ENCODE assay signal across 9 cellular contexts in the genomic region with DNA sequence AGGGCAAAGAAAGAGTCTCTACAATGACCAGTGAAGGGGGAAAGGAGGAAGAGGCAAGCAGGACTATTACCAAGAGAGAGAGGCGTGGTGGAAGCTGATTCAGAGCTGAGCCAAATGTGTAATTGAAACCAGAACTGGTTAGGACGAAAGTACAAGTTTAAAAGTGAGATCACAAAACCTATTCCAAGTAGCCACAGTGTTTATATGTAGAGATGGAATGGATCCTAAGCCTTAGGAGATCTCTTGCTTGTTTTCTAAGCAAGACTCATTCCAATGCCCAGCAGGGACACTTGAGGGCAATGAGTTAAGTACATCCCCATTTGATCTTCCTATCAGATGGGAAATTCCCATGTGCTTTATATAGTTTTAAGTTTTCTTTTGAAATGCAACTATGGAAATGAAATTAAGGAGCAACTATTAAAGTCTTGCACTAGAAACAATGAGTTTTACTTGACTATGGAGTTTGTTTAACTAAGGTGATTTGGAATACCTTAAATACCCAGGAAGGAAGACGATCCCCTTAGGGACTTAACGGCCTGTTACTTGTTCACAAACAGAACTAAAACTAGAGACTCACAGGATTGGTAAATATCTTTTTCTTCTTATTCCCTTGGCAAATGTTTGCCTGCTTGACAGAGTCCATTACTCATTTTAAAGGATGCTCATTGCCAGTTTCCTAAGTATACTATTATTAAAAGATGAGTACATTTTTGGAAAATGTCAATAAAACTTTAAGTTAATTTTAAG. TPM values are rescaled to one million over a fixed set of nuclear protein-coding genes. Genes with fewer than 3 reads are reported as not detected.
DNase-seq lines count a peak whose midpoint lies in the region; ATAC-seq and TF ChIP-seq lines count a peak whose summit lies in the region.
"Had no signal": no experiment of that assay in that cellular context is flagged by ENCODE, and none has a peak within 500 bp of the region (broad histone marks: within the 10 kb centered on the region; RNA-seq: fewer than 3 reads in every experiment).

No MANE protein-coding gene starts in this region.

- DNase-seq in HFF-Myc (ENCODE audit: extremely low read depth, low read depth) (peak; percentile 81), NCI-H69 (lab: John Stamatoyannopoulos, UW) (peak; percentile 14), mesendoderm (peak; percentile 60), NCI-H2029 treated with DMSO at 0.1 percent for 48 hours (lab: John Stamatoyannopoulos, UW) (no peak), inferior parietal cortex (ENCODE audit: extremely low spot score) (no peak), ecto neural progenitor cell (ENCODE audit: low spot score) (no peak), WTC11 (ENCODE audit: low spot score) (no peak)
- DNase-seq: upper lobe of left lung had no signal

- H2AK5ac ChIP-seq in mesendoderm (ENCODE audit: low read length): no peak overlapping the region

- no peaks in the 10 kb centered on the region for H3K79me2 ChIP-seq in mesendoderm (ENCODE audit: control insufficient read depth, insufficient read depth, low read length)

- no peak overlapping the region for H3K4me2 ChIP-seq in mesendoderm (ENCODE audit: low read length)

- H3K9me3 Mint-ChIP-seq in WTC11: 0 out of 2 replicates have a peak, but pooled peaks cover 7% of the 10 kb centered on the region

- H3K4me1 ChIP-seq in mesendoderm (ENCODE audit: control insufficient read depth, low read depth, low read length): no peaks in the 10 kb centered on the region
- H3K4me1 ChIP-seq: upper lobe of left lung had no signal

- no peak overlapping the region for H3K4ac ChIP-seq in mesendoderm (ENCODE audit: low read depth, low read length)

- H3K79me1 ChIP-seq in mesendoderm (ENCODE audit: low read length): no peaks in the 10 kb centered on the region

- H3K4me1 Mint-ChIP-seq in WTC11: peaks cover 11% of the 10 kb centered on the region

- no peak overlapping the region for H3K9ac ChIP-seq in mesendoderm (ENCODE audit: low read length)

- H4K5ac ChIP-seq in mesendoderm (ENCODE audit: low read length): no peak overlapping the region

- no CpG with 5 or more reads among the region's 4 CpGs for WGBS in mesendoderm (ENCODE audit: extremely low coverage, insufficient coverage, low lambda C conversion rate)

- CTCF ChIA-PET in WTC11 (lab: Charles Lee): no interaction called here

- TF ChIP-seq CTCF in HFF-Myc (IDR thresholded peaks at IDR 0.05; ENCODE audit: low read depth, low read length, missing control alignments) (no peak), WTC11 (IDR thresholded peaks at IDR 0.05) (no peak)

- H3K23ac ChIP-seq in mesendoderm (ENCODE audit: low read length): no peak overlapping the region

- no peak overlapping the region for H3K27ac Mint-ChIP-seq in WTC11

- POLR2A ChIA-PET in WTC11 (lab: Charles Lee): no interaction called here

- H3K36me3 Mint-ChIP-seq in WTC11: no peaks in the 10 kb centered on the region

- H3K18ac ChIP-seq in mesendoderm (ENCODE audit: low read length): no peak overlapping the region

- no peak overlapping the region for H3K4me3 Mint-ChIP-seq in WTC11

- H3K4me3 ChIP-seq in HFF-Myc (replicated peaks; ENCODE audit: low read depth, low read length): no peak overlapping the region
- H3K4me3 ChIP-seq in mesendoderm (ENCODE audit: low read length): no peak overlapping the region
- H3K4me3 ChIP-seq: upper lobe of left lung had no signal

- H2BK5ac ChIP-seq in mesendoderm (ENCODE audit: low read length): no peak overlapping the region

- H3K56ac ChIP-seq in mesendoderm (ENCODE audit: low read length): no peak overlapping the region

- H3K27me3 ChIP-seq in mesendoderm (ENCODE audit: insufficient read depth, low read length, poor library complexity): no peaks in the 10 kb centered on the region
- H3K27me3 ChIP-seq: upper lobe of left lung had no signal

- H2BK120ac ChIP-seq in mesendoderm (ENCODE audit: low read depth, low read length): no peak overlapping the region

- H4K8ac ChIP-seq in mesendoderm (ENCODE audit: low read depth, low read length): no peak overlapping the region

- H3K27ac ChIP-seq in mesendoderm (ENCODE audit: low read depth, low read length): no peak overlapping the region
- H3K27ac ChIP-seq: upper lobe of left lung had no signal

- ATAC-seq in GM18867 (IDR thresholded peaks at IDR 0.05; ENCODE audit: unreplicated experiment): peak; percentile 97
- no peak for ATAC-seq in WTC11

- H3K36me3 ChIP-seq in mesendoderm (ENCODE audit: control insufficient read depth, insufficient read depth, low read length): no peaks in the 10 kb centered on the region
- H3K36me3 ChIP-seq: upper lobe of left lung had no signal

- H3K27me3 Mint-ChIP-seq in WTC11 (ENCODE audit: low read depth): no peaks in the 10 kb centered on the region; the same call in 1 of the 2 replicates

- no peak overlapping the region for H2BK15ac ChIP-seq in mesendoderm (replicated peaks; ENCODE audit: low read depth)

TF ChIP-seq in WTC11, 78 proteins besides CTCF, POLR2A, EP300 and RAD21:
- TF ChIP-seq ESRRA (CRISPR knock-in tag; IDR thresholded peaks at IDR 0.05; ENCODE audit: borderline replicate concordance) (no peak), ZNF263 (CRISPR knock-in tag; IDR thresholded peaks at IDR 0.05; ENCODE audit: low read depth) (no peak), ZNF396 (CRISPR knock-in tag; IDR thresholded peaks at IDR 0.05; ENCODE audit: borderline replicate concordance) (no peak)
- TF ChIP-seq, protein P1, sequence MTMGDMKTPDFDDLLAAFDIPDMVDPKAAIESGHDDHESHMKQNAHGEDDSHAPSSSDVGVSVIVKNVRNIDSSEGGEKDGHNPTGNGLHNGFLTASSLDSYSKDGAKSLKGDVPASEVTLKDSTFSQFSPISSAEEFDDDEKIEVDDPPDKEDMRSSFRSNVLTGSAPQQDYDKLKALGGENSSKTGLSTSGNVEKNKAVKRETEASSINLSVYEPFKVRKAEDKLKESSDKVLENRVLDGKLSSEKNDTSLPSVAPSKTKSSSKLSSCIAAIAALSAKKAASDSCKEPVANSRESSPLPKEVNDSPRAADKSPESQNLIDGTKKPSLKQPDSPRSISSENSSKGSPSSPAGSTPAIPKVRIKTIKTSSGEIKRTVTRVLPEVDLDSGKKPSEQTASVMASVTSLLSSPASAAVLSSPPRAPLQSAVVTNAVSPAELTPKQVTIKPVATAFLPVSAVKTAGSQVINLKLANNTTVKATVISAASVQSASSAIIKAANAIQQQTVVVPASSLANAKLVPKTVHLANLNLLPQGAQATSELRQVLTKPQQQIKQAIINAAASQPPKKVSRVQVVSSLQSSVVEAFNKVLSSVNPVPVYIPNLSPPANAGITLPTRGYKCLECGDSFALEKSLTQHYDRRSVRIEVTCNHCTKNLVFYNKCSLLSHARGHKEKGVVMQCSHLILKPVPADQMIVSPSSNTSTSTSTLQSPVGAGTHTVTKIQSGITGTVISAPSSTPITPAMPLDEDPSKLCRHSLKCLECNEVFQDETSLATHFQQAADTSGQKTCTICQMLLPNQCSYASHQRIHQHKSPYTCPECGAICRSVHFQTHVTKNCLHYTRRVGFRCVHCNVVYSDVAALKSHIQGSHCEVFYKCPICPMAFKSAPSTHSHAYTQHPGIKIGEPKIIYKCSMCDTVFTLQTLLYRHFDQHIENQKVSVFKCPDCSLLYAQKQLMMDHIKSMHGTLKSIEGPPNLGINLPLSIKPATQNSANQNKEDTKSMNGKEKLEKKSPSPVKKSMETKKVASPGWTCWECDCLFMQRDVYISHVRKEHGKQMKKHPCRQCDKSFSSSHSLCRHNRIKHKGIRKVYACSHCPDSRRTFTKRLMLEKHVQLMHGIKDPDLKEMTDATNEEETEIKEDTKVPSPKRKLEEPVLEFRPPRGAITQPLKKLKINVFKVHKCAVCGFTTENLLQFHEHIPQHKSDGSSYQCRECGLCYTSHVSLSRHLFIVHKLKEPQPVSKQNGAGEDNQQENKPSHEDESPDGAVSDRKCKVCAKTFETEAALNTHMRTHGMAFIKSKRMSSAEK (CRISPR knock-in tag; IDR thresholded peaks at IDR 0.05; ENCODE audit: borderline replicate concordance): no peak
- TF ChIP-seq, protein P2, sequence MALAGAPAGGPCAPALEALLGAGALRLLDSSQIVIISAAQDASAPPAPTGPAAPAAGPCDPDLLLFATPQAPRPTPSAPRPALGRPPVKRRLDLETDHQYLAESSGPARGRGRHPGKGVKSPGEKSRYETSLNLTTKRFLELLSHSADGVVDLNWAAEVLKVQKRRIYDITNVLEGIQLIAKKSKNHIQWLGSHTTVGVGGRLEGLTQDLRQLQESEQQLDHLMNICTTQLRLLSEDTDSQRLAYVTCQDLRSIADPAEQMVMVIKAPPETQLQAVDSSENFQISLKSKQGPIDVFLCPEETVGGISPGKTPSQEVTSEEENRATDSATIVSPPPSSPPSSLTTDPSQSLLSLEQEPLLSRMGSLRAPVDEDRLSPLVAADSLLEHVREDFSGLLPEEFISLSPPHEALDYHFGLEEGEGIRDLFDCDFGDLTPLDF (CRISPR knock-in tag; IDR thresholded peaks at IDR 0.05): no peak

RNA-seq across cellular contexts. Expression of a gene that starts 51.1 kb away (rescaled TPM):
- 52.7 TPM for polyA plus RNA-seq in mesendoderm (2013, experiment 1 of 2)
- 55.1 TPM for polyA plus RNA-seq in mesendoderm (2013, experiment 2 of 2)
- 63.7 to 68.9 TPM (median 66.6 TPM) in 3 replicates for total RNA-seq in WTC11 (2021)

Comparison
In these comparisons a context has a peak if more than half of its experiments do, and no peak if none do; other contexts are left out.
1. DNase-seq: peak in HFF-Myc (single experiment), NCI-H69 (single experiment) and mesendoderm (single experiment); none in NCI-H2029 treated with DMSO at 0.1 percent for 48 hours (single experiment), inferior parietal cortex (single experiment), ecto neural progenitor cell (single experiment) and WTC11 (single experiment).